ENCODE assay signal across 13 cellular contexts in the genomic region with DNA sequence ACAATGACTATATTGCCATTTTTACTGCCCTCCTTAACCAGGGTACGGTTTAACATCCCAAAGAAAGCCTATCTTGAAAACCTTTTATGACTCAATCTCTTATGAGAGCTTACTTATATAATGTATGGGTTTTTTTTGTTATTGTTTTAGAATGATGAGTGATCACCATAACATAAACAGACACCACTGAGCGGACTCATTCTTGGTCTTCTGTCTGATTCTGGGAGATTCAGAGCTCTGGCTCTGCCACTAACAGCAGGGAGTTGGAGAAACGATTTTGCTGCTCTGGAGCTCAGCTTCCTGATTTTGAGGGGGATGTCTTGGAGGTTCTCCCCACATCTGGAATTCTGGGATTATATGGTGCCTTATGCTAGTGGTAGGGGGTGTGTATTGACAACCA.
"Had no signal": no experiment of that assay in that cellular context is flagged by ENCODE, and none has a peak within 500 bp of the region (broad histone marks: within the 10 kb centered on the region; RNA-seq: fewer than 3 reads in every experiment).

No MANE protein-coding gene starts in this region.

- H3K36me3 ChIP-seq: tibial nerve had no signal

- DNase-seq: activated CD8-positive, alpha-beta memory T cell treated with anti-CD3 and anti-CD28 coated beads, Interleukin-2, amount 50 U/mL, for 4 hours; activated CD8-positive, alpha-beta T cell treated with anti-CD3 and anti-CD28 coated beads for 36 hours; activated gamma-delta T cell treated with Interleukin-2 at 50 U/mL for 16 hours; activated T-cell treated with anti-CD3 and anti-CD28 coated beads, Interleukin-2, amount 50 U/mL, for 72 hours; cerebellar nuclear complex; dermis blood vessel endothelial cell; glutamatergic neuron; naive thymus-derived CD4-positive, alpha-beta T cell; right cardiac atrium; stimulated activated CD4-positive, alpha-beta T cell treated with anti-CD3 and anti-CD28 coated beads, Interleukin-2, amount 100 ng/mL, for 24 hours; stimulated activated naive B cell treated with anti-CD40 and anti-IgM and Interleukin-4, amounts not matched to agents 10 μg/mL and 1 μg/mL and 100 μg/mL, for 72 hours had no signal

- H3K27ac ChIP-seq: tibial nerve, VCaP had no signal

- H3K4me3 ChIP-seq: tibial nerve had no signal

- H3K27me3 ChIP-seq: tibial nerve had no signal

- ATAC-seq: activated CD8-positive, alpha-beta T cell treated with anti-CD3 and anti-CD28 coated beads for 36 hours; activated T-cell treated with anti-CD3 and anti-CD28 coated beads, Interleukin-2, amount 50 U/mL, for 72 hours; naive thymus-derived CD4-positive, alpha-beta T cell; right cardiac atrium; stimulated activated naive B cell treated with anti-CD40 and anti-IgM and Interleukin-4, amounts not matched to agents 10 μg/mL and 1 μg/mL and 100 μg/mL, for 72 hours had no signal

- H3K9me3 ChIP-seq: tibial nerve had no signal
